ENCODE assay signal across 24 cellular contexts in the genomic region with DNA sequence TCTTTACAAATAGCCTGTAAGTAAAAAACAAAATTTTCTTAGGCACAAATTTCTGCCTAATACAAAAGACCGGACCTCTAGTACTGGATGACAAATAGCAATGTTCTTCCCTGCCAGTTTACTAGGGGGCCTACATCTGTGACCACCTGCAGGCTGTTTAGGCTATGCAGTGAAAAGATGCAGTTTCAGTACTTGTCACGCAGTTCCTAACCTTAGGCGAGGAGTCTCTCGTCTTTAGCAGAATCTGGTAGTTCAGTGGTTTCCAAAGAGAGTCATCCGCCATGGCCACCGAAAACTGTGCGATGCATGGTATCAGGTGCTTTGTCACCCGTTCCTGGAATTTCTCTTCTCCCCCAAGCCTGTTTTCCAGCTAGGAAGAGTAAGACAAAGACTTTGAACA. TPM values are rescaled to one million over a fixed set of nuclear protein-coding genes. Genes with fewer than 3 reads are reported as not detected.
A peak's percentile ranks its signal among the peaks of the same experiment; 100 is the strongest.
DNase-seq lines count a peak whose midpoint lies in the region; ATAC-seq, FAIRE-seq and TF ChIP-seq lines count a peak whose summit lies in the region.
"Had no signal": no experiment of that assay in that cellular context is flagged by ENCODE, and none has a peak within 500 bp of the region (broad histone marks: within the 10 kb centered on the region; RNA-seq: fewer than 3 reads in every experiment).

No MANE protein-coding gene starts in this region.

- POLR2A ChIA-PET in activated CD4-positive, alpha-beta memory T cell treated with anti-CD3 and anti-CD28 coated beads for 36 hours (lab: Charles Lee) = no interaction called here
- POLR2A ChIA-PET in activated CD4-positive, alpha-beta memory T cell treated with anti-CD3 and anti-CD28 coated beads, Interleukin-2, amount 10 ng/mL, durations not matched to agents 7 days and 5 days (lab: Charles Lee) = no interaction called here
- POLR2A ChIA-PET in HepG2 (lab: Yijun Ruan, JAX) = no interaction called here

- WGBS in HepG2 (ENCODE audit: low lambda C conversion rate) = 71% methylated on average over 8 of the region's 8 CpGs
- 83% methylated on average over 8 of the region's 8 CpGs for WGBS in right lobe of liver (ENCODE audit: insufficient coverage, low coverage, low lambda C conversion rate, missing lambda C conversion rate)
- 82 to 89% methylated on average over 8 of the region's 8 CpGs for WGBS in endodermal cell (ENCODE audit: insufficient coverage in 1 of 2, insufficient read length in 1 of 2), 2 experiments

- intact Hi-C loops in activated CD4-positive, alpha-beta memory T cell treated with anti-CD3 and anti-CD28 coated beads for 36 hours (cut with micrococcal nuclease) = no loop called here
- intact Hi-C loops in HepG2 (cut with micrococcal nuclease; ENCODE audit: unreplicated experiment) (no loop called here), right lobe of liver (cut with DNase I) (no loop called here), CD14-positive monocyte (cut with micrococcal nuclease) (no loop called here)

- TF ChIP-seq CTCF in HepG2 (CRISPR knock-in tag; IDR thresholded peaks at IDR 0.05) (no peak), right lobe of liver (IDR thresholded peaks at IDR 0.05) (no peak), endodermal cell (conservative IDR thresholded peaks at IDR 0.05) (no peak), CD14-positive monocyte (IDR thresholded peaks at IDR 0.05) (no peak)

- no peaks in the 10 kb centered on the region for H3K79me2 ChIP-seq in HepG2 (ENCODE audit: insufficient read depth, low read length)

- H3K36me3 Mint-ChIP-seq in activated CD4-positive, alpha-beta memory T cell treated with anti-CD3 and anti-CD28 coated beads for 36 hours = peaks cover 66% of the 10 kb centered on the region
- H3K36me3 Mint-ChIP-seq in activated CD4-positive, alpha-beta memory T cell treated with anti-CD3 and anti-CD28 coated beads, Interleukin-2, amount 10 ng/mL, durations not matched to agents 7 days and 5 days (ENCODE audit: low read depth) = peaks cover 74% of the 10 kb centered on the region
- peaks cover 83% of the 10 kb centered on the region for H3K36me3 Mint-ChIP-seq in endodermal cell (ENCODE audit: low read depth)
- peaks cover 86 to 94% of the 10 kb centered on the region in 2 donors for H3K36me3 Mint-ChIP-seq in CD14-positive monocyte

- no peaks in the 10 kb centered on the region for H3K27me3 Mint-ChIP-seq in activated CD4-positive, alpha-beta memory T cell treated with anti-CD3 and anti-CD28 coated beads for 36 hours
- H3K27me3 Mint-ChIP-seq in activated CD4-positive, alpha-beta memory T cell treated with anti-CD3 and anti-CD28 coated beads, Interleukin-2, amount 10 ng/mL, durations not matched to agents 7 days and 5 days = no peaks in the 10 kb centered on the region
- H3K27me3 Mint-ChIP-seq in endodermal cell (ENCODE audit: insufficient read depth) (no peaks in the 10 kb centered on the region), CD14-positive monocyte (ENCODE audit: low read depth in 3 of 3) (peaks cover 0 to 1% (median 0%) of the 10 kb centered on the region in 3 donors)
- H3K27me3 Mint-ChIP-seq: B cell; CD4-positive, alpha-beta T cell; CD8-positive, alpha-beta memory T cell had no signal

- no peaks in the 10 kb centered on the region for H3K9me3 Mint-ChIP-seq in activated CD4-positive, alpha-beta memory T cell treated with anti-CD3 and anti-CD28 coated beads for 36 hours
- H3K9me3 Mint-ChIP-seq in activated CD4-positive, alpha-beta memory T cell treated with anti-CD3 and anti-CD28 coated beads, Interleukin-2, amount 10 ng/mL, durations not matched to agents 7 days and 5 days = no peaks in the 10 kb centered on the region
- H3K9me3 Mint-ChIP-seq in endodermal cell = no peaks in the 10 kb centered on the region
- H3K9me3 Mint-ChIP-seq in CD14-positive monocyte = no peaks in the 10 kb centered on the region
- H3K9me3 Mint-ChIP-seq: CD4-positive, alpha-beta T cell; CD8-positive, alpha-beta memory T cell; HFFc6 had no signal

- no peak for TF ChIP-seq POLR2A in HepG2 (IDR thresholded peaks at IDR 0.05; ENCODE audit: insufficient read depth in 1 of 2, low read depth in 2 of 2, low read length in 2 of 2)
- TF ChIP-seq POLR2A in right lobe of liver (IDR thresholded peaks at IDR 0.05) = no peak

- DNase-seq in activated CD4-positive, alpha-beta memory T cell treated with anti-CD3 and anti-CD28 coated beads for 36 hours = no peak
- no peak for DNase-seq in activated CD4-positive, alpha-beta memory T cell treated with anti-CD3 and anti-CD28 coated beads, Interleukin-2, amount 10 ng/mL, durations not matched to agents 7 days and 5 days
- DNase-seq in HepG2 (ENCODE audit: low spot score) (no peak), right lobe of liver (no peak), endodermal cell (peak; percentile 22), GF-D8 (lab: John Stamatoyannopoulos, UW) (no peak), CD14-positive monocyte (ENCODE audit: low spot score) (no peak)
- DNase-seq: CD4-positive, alpha-beta T cell; CD8-positive, alpha-beta memory T cell; DMS 273 treated with DMSO at 0.1 percent for 48 hours; DMS79; GDM1; GOT3; HFFc6 had no signal

- peak overlapping the region; percentile 38 for H3K27ac Mint-ChIP-seq in activated CD4-positive, alpha-beta memory T cell treated with anti-CD3 and anti-CD28 coated beads for 36 hours
- no peak overlapping the region for H3K27ac Mint-ChIP-seq in activated CD4-positive, alpha-beta memory T cell treated with anti-CD3 and anti-CD28 coated beads, Interleukin-2, amount 10 ng/mL, durations not matched to agents 7 days and 5 days
- no peak overlapping the region for H3K27ac Mint-ChIP-seq in endodermal cell
- peak overlapping the region in 1 of 7 donors; percentile 58 for H3K27ac Mint-ChIP-seq in CD14-positive monocyte
- H3K27ac Mint-ChIP-seq: B cell; CD4-positive, alpha-beta T cell; HFFc6 had no signal

- H3K4me3 ChIP-seq in HepG2 (replicated peaks in 1 of 3; ENCODE audit: insufficient read depth in 1 of 3, low read depth in 2 of 3, low read length in 3 of 3) (no peak overlapping the region), right lobe of liver (no peak overlapping the region), endodermal cell (ENCODE audit: low read length) (no peak overlapping the region), subcutaneous abdominal adipose tissue (ENCODE audit: low read depth in 1 of 5, low read length in 5 of 5) (no peak overlapping the region)
- H3K4me3 ChIP-seq: BLaER1, HAP-1 had no signal

- H4K20me1 ChIP-seq in HepG2 (ENCODE audit: insufficient read depth, low read length) = no peaks in the 10 kb centered on the region

- no peaks in the 10 kb centered on the region for H3K4me1 ChIP-seq in HepG2 (ENCODE audit: insufficient read depth, low read length)
- no peaks in the 10 kb centered on the region for H3K4me1 ChIP-seq in right lobe of liver
- H3K4me1 ChIP-seq in endodermal cell (ENCODE audit: control insufficient read depth, insufficient read depth, low read length) = no peaks in the 10 kb centered on the region
- H3K4me1 ChIP-seq in subcutaneous abdominal adipose tissue (ENCODE audit: control insufficient read depth in 5 of 5, insufficient read depth in 5 of 5, low read length in 5 of 5) = peaks cover 0 to 13% (median 12%) of the 10 kb centered on the region in 5 donors
- H3K4me1 ChIP-seq: BLaER1, HAP-1 had no signal

- CTCF ChIA-PET in activated CD4-positive, alpha-beta memory T cell treated with anti-CD3 and anti-CD28 coated beads for 36 hours (lab: Charles Lee) = interaction anchor here (0.6 kb wide), 1 partner anchor 47 kb away, joined by 3 read pairs; no protein-coding TSS in a partner anchor
- CTCF ChIA-PET in activated CD4-positive, alpha-beta memory T cell treated with anti-CD3 and anti-CD28 coated beads, Interleukin-2, amount 10 ng/mL, durations not matched to agents 7 days and 5 days (lab: Charles Lee) = no interaction called here
- CTCF ChIA-PET in HepG2 (lab: Yijun Ruan, JAX; ENCODE audit: low intra/inter-chr PET ratio, low total read pairs) = no interaction called here

- no peak overlapping the region for H2AFZ ChIP-seq in HepG2 (ENCODE audit: low read length)

- H3K4me1 Mint-ChIP-seq in activated CD4-positive, alpha-beta memory T cell treated with anti-CD3 and anti-CD28 coated beads for 36 hours (ENCODE audit: low read depth) = no peaks in the 10 kb centered on the region
- peaks cover 10% of the 10 kb centered on the region for H3K4me1 Mint-ChIP-seq in activated CD4-positive, alpha-beta memory T cell treated with anti-CD3 and anti-CD28 coated beads, Interleukin-2, amount 10 ng/mL, durations not matched to agents 7 days and 5 days
- H3K4me1 Mint-ChIP-seq in endodermal cell (peaks cover 1% of the 10 kb centered on the region), CD14-positive monocyte (no peaks in the 10 kb centered on the region)
- H3K4me1 Mint-ChIP-seq: B cell had no signal

- no TSS peak for BruUV-seq in HepG2 (replicated peaks; lab: Mats Ljungman, UMichigan)

- ATAC-seq in HepG2 (peak; percentile 33; the same call in 2 of the 3 replicates), right lobe of liver (no peak)

- H3K27me3 ChIP-seq in HepG2 (ENCODE audit: control insufficient read depth in 1 of 2, insufficient read depth in 2 of 2, low read length in 2 of 2) (no peaks in the 10 kb centered on the region), right lobe of liver (no peaks in the 10 kb centered on the region), endodermal cell (ENCODE audit: control insufficient read depth, insufficient read depth, low read length, poor library complexity, severe bottlenecking) (no peaks in the 10 kb centered on the region), subcutaneous abdominal adipose tissue (ENCODE audit: control insufficient read depth in 5 of 5, insufficient read depth in 4 of 5, low read length in 5 of 5) (no peaks in the 10 kb centered on the region)
- H3K27me3 ChIP-seq: BLaER1 had no signal

- no peak overlapping the region for H3K4me3 Mint-ChIP-seq in activated CD4-positive, alpha-beta memory T cell treated with anti-CD3 and anti-CD28 coated beads for 36 hours
- H3K4me3 Mint-ChIP-seq in activated CD4-positive, alpha-beta memory T cell treated with anti-CD3 and anti-CD28 coated beads, Interleukin-2, amount 10 ng/mL, durations not matched to agents 7 days and 5 days = no peak overlapping the region
- H3K4me3 Mint-ChIP-seq in endodermal cell (no peak overlapping the region), CD14-positive monocyte (no peak overlapping the region)
- H3K4me3 Mint-ChIP-seq: B cell; CD4-positive, alpha-beta T cell; CD8-positive, alpha-beta memory T cell; HFFc6 had no signal

- in situ Hi-C loops in HepG2 (cut with HindIII; ENCODE audit: extremely low pct_ligation_motif_present, low pct_unique_long_range_greater_than_20kb) = no loop called here

- H3K36me3 ChIP-seq in HepG2 (replicated peaks in 1 of 2; ENCODE audit: control insufficient read depth in 1 of 2, insufficient read depth in 2 of 2, low read length in 2 of 2) (peaks cover 29 to 90% of the 10 kb centered on the region in 2 experiments), right lobe of liver (peaks cover 0 to 97% (median 37%) of the 10 kb centered on the region in 4 donors), endodermal cell (ENCODE audit: control insufficient read depth, insufficient read depth, low read length) (peaks cover 93% of the 10 kb centered on the region), subcutaneous abdominal adipose tissue (ENCODE audit: control insufficient read depth in 5 of 5, insufficient read depth in 5 of 5, low read length in 5 of 5) (peaks cover 60 to 98% (median 90%) of the 10 kb centered on the region in 5 donors)

- no peaks in the 10 kb centered on the region for H3K9me3 ChIP-seq in HepG2 (ENCODE audit: low read length)
- H3K9me3 ChIP-seq in right lobe of liver = no peaks in the 10 kb centered on the region
- no peaks in the 10 kb centered on the region for H3K9me3 ChIP-seq in endodermal cell (ENCODE audit: control insufficient read depth, low read length)
- H3K9me3 ChIP-seq in subcutaneous abdominal adipose tissue (ENCODE audit: control insufficient read depth in 5 of 5, low read length in 5 of 5) = no peaks in the 10 kb centered on the region
- H3K9me3 ChIP-seq: BLaER1, HAP-1 had no signal

- H3K9ac ChIP-seq in HepG2 (ENCODE audit: insufficient read depth, low read depth, low read length) = no peak overlapping the region
- no peak overlapping the region for H3K9ac ChIP-seq in endodermal cell (ENCODE audit: extremely low read depth, low read length, poor library complexity, severe bottlenecking)
- H3K9ac ChIP-seq in subcutaneous abdominal adipose tissue (ENCODE audit: low read length in 5 of 5) = no peak overlapping the region
- H3K9ac ChIP-seq: BLaER1 had no signal

- TF ChIP-seq EP300 in HepG2 (IDR thresholded peaks at IDR 0.05; ENCODE audit: low read depth in 2 of 2, low read length in 2 of 2) (no peak), HepG2 (CRISPR knock-in tag; IDR thresholded peaks at IDR 0.05; ENCODE audit: borderline replicate concordance) (no peak)

- no peak for FAIRE-seq in HepG2 (lab: Jason Lieb, UNC)
- FAIRE-seq: A204.1, GM12891, GM18507, H54 had no signal

- TF ChIP-seq RAD21 in HepG2 (CRISPR knock-in tag; IDR thresholded peaks at IDR 0.05) = no peak

- no peak overlapping the region for H3K4me2 ChIP-seq in HepG2 (ENCODE audit: low read depth, low read length)
- H3K4me2 ChIP-seq: BLaER1 had no signal

- H3K27ac ChIP-seq in HepG2 (ENCODE audit: extremely low read length, insufficient read depth, low read length) = no peak overlapping the region
- H3K27ac ChIP-seq in right lobe of liver = no peak overlapping the region
- H3K27ac ChIP-seq in endodermal cell (ENCODE audit: low read depth, low read length) = no peak overlapping the region
- H3K27ac ChIP-seq in subcutaneous abdominal adipose tissue (ENCODE audit: low read depth, low read length) = peak overlapping the region; percentile 9
- H3K27ac ChIP-seq: 22Rv1, BLaER1, C4-2B had no signal

RNA-seq across cellular contexts. Expression of gene LGALS8, which starts 29.6 kb away (rescaled TPM):
- total RNA-seq in activated CD4-positive, alpha-beta memory T cell treated with anti-CD3 and anti-CD28 coated beads for 36 hours = 10 to 100 TPM; 83.7 to 88.3 TPM
- total RNA-seq in activated CD4-positive, alpha-beta memory T cell treated with anti-CD3 and anti-CD28 coated beads, Interleukin-2, amount 10 ng/mL, durations not matched to agents 7 days and 5 days = 100 to 1,000 TPM; 145 to 146 TPM
- total RNA-seq in HepG2 (2016; rRNA removed; fragmentation: Illumina TruSeq; extraction: Trizol) = 29.3 and 42.1 TPM in 2 replicates
- 8.7 and 9.3 TPM in 2 replicates for total RNA-seq in HepG2 (2016; cell fraction: cytosol; rRNA removed; fragmentation: Illumina TruSeq; extraction: Trizol; ENCODE audit: low read depth)
- 33.2 and 42.9 TPM in 2 replicates for total RNA-seq in HepG2 (2016; cell fraction: insoluble cytoplasmic fraction; rRNA removed; fragmentation: Illumina TruSeq; extraction: Trizol)
- 9.5 and 12.0 TPM in 2 replicates for total RNA-seq in HepG2 (2016; cell fraction: membrane; rRNA removed; fragmentation: Illumina TruSeq; extraction: Trizol)
- 34.9 and 35.8 TPM in 2 replicates for total RNA-seq in HepG2 (2016; cell fraction: nucleus; rRNA removed; fragmentation: Illumina TruSeq; extraction: Trizol)
- polyA plus RNA-seq in HepG2 (2011; rRNA removed) = 139 and 185 TPM in 2 replicates
- polyA plus RNA-seq in HepG2 (2011; cell fraction: cytosol; rRNA removed) = 73.1 and 90.2 TPM in 2 replicates
- 364 and 373 TPM in 2 replicates for polyA plus RNA-seq in HepG2 (2011; cell fraction: nucleus; rRNA removed)
- polyA plus RNA-seq in HepG2 (2012) = 85.0 and 141 TPM in 2 replicates
- 3.5 and 4.0 TPM in 2 replicates for polyA plus RNA-seq in HepG2 (2016; cell fraction: cytosol; fragmentation: Illumina TruSeq; extraction: Trizol; ENCODE audit: low read depth)
- polyA plus RNA-seq in HepG2 (2016; cell fraction: insoluble cytoplasmic fraction; fragmentation: Illumina TruSeq; extraction: Trizol; ENCODE audit: low read depth) = 37.9 and 40.2 TPM in 2 replicates
- polyA plus RNA-seq in HepG2 (2016; cell fraction: membrane; fragmentation: Illumina TruSeq; extraction: Trizol; ENCODE audit: low read depth) = 5.3 and 7.0 TPM in 2 replicates
- 40.4 and 41.7 TPM in 2 replicates for polyA plus RNA-seq in HepG2 (2016; cell fraction: nucleus; fragmentation: Illumina TruSeq; extraction: Trizol; ENCODE audit: insufficient read depth, low read depth)
- 0.05 and 121 TPM in 2 replicates for polyA minus RNA-seq in HepG2 (2011; rRNA and poly(A)+ RNA removed; ENCODE audit: low replicate concordance)
- 79.2 and 81.2 TPM in 2 replicates for polyA minus RNA-seq in HepG2 (2011; cell fraction: cytosol; rRNA and poly(A)+ RNA removed)
- 325 and 368 TPM in 2 replicates for polyA minus RNA-seq in HepG2 (2011; cell fraction: nucleus; rRNA and poly(A)+ RNA removed)
- total RNA-seq in right lobe of liver = 10 to 100 TPM; 30.4 to 69.3 (median 42.3) TPM
- total RNA-seq in endodermal cell = 10 to 100 TPM; 11.4 to 15.0 TPM
- polyA plus RNA-seq in endodermal cell (2013, experiment 1 of 2) = 18.1 TPM
- polyA plus RNA-seq in endodermal cell (2013, experiment 2 of 2) = 13.2 TPM
- 10 to 100 TPM; 58.9 to 84.6 TPM for polyA plus RNA-seq in CD14-positive monocyte

RNA-seq across cellular contexts. Expression of gene HEATR1, which starts 50.9 kb away (rescaled TPM):
- total RNA-seq in activated CD4-positive, alpha-beta memory T cell treated with anti-CD3 and anti-CD28 coated beads for 36 hours = 10 to 100 TPM; 67.5 to 70.1 TPM
- total RNA-seq in activated CD4-positive, alpha-beta memory T cell treated with anti-CD3 and anti-CD28 coated beads, Interleukin-2, amount 10 ng/mL, durations not matched to agents 7 days and 5 days = 10 to 100 TPM; 32.9 to 33.9 TPM
- total RNA-seq in HepG2 (2016; rRNA removed; fragmentation: Illumina TruSeq; extraction: Trizol) (45.8 and 80.3 TPM in 2 replicates), right lobe of liver (10 to 100 TPM in 5 of 6 experiments, 1 to 10 TPM in 1; 7.0 to 14.1 (median 12.4) TPM), endodermal cell (10 to 100 TPM; 51.8 to 65.4 TPM)
- total RNA-seq in HepG2 (2016; cell fraction: cytosol; rRNA removed; fragmentation: Illumina TruSeq; extraction: Trizol; ENCODE audit: low read depth) = 3.3 and 4.0 TPM in 2 replicates
- total RNA-seq in HepG2 (2016; cell fraction: insoluble cytoplasmic fraction; rRNA removed; fragmentation: Illumina TruSeq; extraction: Trizol) = 46.8 and 70.3 TPM in 2 replicates
- 14.0 and 16.3 TPM in 2 replicates for total RNA-seq in HepG2 (2016; cell fraction: membrane; rRNA removed; fragmentation: Illumina TruSeq; extraction: Trizol)
- total RNA-seq in HepG2 (2016; cell fraction: nucleus; rRNA removed; fragmentation: Illumina TruSeq; extraction: Trizol) = 80.1 and 83.0 TPM in 2 replicates
- polyA plus RNA-seq in HepG2 (2011; rRNA removed) (7.9 and 10.2 TPM in 2 replicates), CD14-positive monocyte (1 to 10 TPM; 2.8 to 4.2 TPM)
- polyA plus RNA-seq in HepG2 (2011; cell fraction: cytosol; rRNA removed) = 4.5 and 5.9 TPM in 2 replicates
- polyA plus RNA-seq in HepG2 (2011; cell fraction: nucleus; rRNA removed) = 15.0 and 17.4 TPM in 2 replicates
- 15.2 and 15.8 TPM in 2 replicates for polyA plus RNA-seq in HepG2 (2012)
- 0.71 and 0.78 TPM in 2 replicates for polyA plus RNA-seq in HepG2 (2016; cell fraction: cytosol; fragmentation: Illumina TruSeq; extraction: Trizol; ENCODE audit: low read depth)
- polyA plus RNA-seq in HepG2 (2016; cell fraction: insoluble cytoplasmic fraction; fragmentation: Illumina TruSeq; extraction: Trizol; ENCODE audit: low read depth) = 25.2 and 26.0 TPM in 2 replicates
- polyA plus RNA-seq in HepG2 (2016; cell fraction: membrane; fragmentation: Illumina TruSeq; extraction: Trizol; ENCODE audit: low read depth) = 1.9 and 2.4 TPM in 2 replicates
- polyA plus RNA-seq in HepG2 (2016; cell fraction: nucleus; fragmentation: Illumina TruSeq; extraction: Trizol; ENCODE audit: insufficient read depth, low read depth) = 32.3 and 34.0 TPM in 2 replicates
- polyA minus RNA-seq in HepG2 (2011; rRNA and poly(A)+ RNA removed; ENCODE audit: low replicate concordance) = 33.6 and 95.0 TPM in 2 replicates
- polyA minus RNA-seq in HepG2 (2011; cell fraction: cytosol; rRNA and poly(A)+ RNA removed) = 29.4 and 31.8 TPM in 2 replicates
- polyA minus RNA-seq in HepG2 (2011; cell fraction: nucleus; rRNA and poly(A)+ RNA removed) = 86.9 and 107 TPM in 2 replicates
- 27.7 TPM for polyA plus RNA-seq in endodermal cell (2013, experiment 1 of 2)
- 26.7 TPM for polyA plus RNA-seq in endodermal cell (2013, experiment 2 of 2)
